Comparison of ENCODE assay signal across 22 cellular contexts in the genomic region with DNA sequence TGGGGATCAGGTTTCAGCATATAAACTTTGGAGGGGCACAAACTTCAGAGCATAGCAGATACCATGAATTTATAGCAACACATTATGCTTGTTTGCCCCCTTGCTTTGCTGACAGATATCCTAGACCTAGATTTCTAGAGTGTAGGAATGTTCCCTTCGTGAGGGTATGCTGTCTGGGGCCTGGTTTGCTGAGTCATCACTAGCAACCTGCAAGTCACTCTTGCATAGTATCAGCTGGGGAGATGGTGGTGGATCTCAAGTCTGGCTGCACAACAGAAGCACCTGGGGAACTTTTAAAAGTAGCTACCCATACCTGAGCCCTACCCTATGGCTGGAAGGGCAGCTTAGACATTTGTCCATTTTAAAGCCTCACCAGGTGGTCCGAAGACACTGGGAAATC.
"Had no signal": no experiment of that assay in that cellular context is flagged by ENCODE, and none has a peak within 500 bp of the region (broad histone marks: within the 10 kb centered on the region; RNA-seq: fewer than 3 reads in every experiment).

No MANE protein-coding gene starts in this region.

- H3K27ac ChIP-seq: left lung, neural progenitor cell, parathyroid adenoma, right atrium auricular region, thoracic aorta, tibial nerve, upper lobe of left lung, uterus had no signal

- ATAC-seq: effector memory CD8-positive, alpha-beta T cell; left cardiac atrium; left lung; naive thymus-derived CD4-positive, alpha-beta T cell; stimulated activated naive B cell treated with anti-CD40 and anti-IgM and Interleukin-4, amounts not matched to agents 10 μg/mL and 1 μg/mL and 100 μg/mL, for 72 hours had no signal

- H3K4me1 ChIP-seq: neural progenitor cell, parathyroid adenoma, uterus had no signal

- H3K9me3 ChIP-seq: left lung, right atrium auricular region, thoracic aorta, tibial nerve, upper lobe of left lung, uterus had no signal

- H3K27me3 ChIP-seq: left lung, neural progenitor cell, right atrium auricular region, tibial nerve, upper lobe of left lung, uterus had no signal

- FAIRE-seq: endometrium, frontal cortex, kidney, small intestine had no signal

- H3K4me3 ChIP-seq: left lung, neural progenitor cell, right atrium auricular region, thoracic aorta, tibial nerve, upper lobe of left lung, uterus had no signal

- H3K4me2 ChIP-seq: neural progenitor cell had no signal

- DNase-seq: cortex of kidney; effector memory CD8-positive, alpha-beta T cell; hypothalamus; kidney; left cardiac atrium; left lung; mesenchymal stem cell; midbrain; naive thymus-derived CD4-positive, alpha-beta T cell; small intestine; stimulated activated CD4-positive, alpha-beta T cell treated with anti-CD3 and anti-CD28 coated beads, Interleukin-15, amount 100 ng/mL, for 24 hours; stimulated activated CD4-positive, alpha-beta T cell treated with anti-CD3 and anti-CD28 coated beads, Interleukin-2, amount 100 ng/mL, for 48 hours; stimulated activated naive B cell treated with anti-CD40 and anti-IgM and Interleukin-4, amounts not matched to agents 10 μg/mL and 1 μg/mL and 100 μg/mL, for 72 hours; upper lobe of left lung; uterus had no signal
